ENCODE assay signal across 1 cellular context in genomic region chr4:7831330-7831729, GRCh38.
TF ChIP-seq lines count a peak whose summit lies in the region.

No MANE protein-coding gene starts in this region.

TF ChIP-seq in K562, 482 proteins besides CTCF, POLR2A, EP300 and RAD21 (continued from another document):
- TF ChIP-seq ATF3 (IDR thresholded peaks at IDR 0.05) (peak; percentile 74; the same call in 1 of the 2 replicates), ATF3 (CRISPR knock-in tag; conservative IDR thresholded peaks at IDR 0.05) (no peak; the same call in 1 of the 2 replicates), CXXC5 (CRISPR knock-in tag; IDR thresholded peaks at IDR 0.05) (peak; percentile 26), MEIS2 (IDR thresholded peaks at IDR 0.05; ENCODE audit: partially characterized antibody) (peak; percentile 60), CBFA2T2 (conservative IDR thresholded peaks at IDR 0.05) (peak; percentile 23), CREB1 (IDR thresholded peaks at IDR 0.05) (no peak), CREB1 (CRISPR knock-in tag; IDR thresholded peaks at IDR 0.05) (peak; percentile 42; the same call in 1 of the 2 replicates), FOXK2 (conservative IDR thresholded peaks at IDR 0.05 in 1 of 2, IDR thresholded peaks at IDR 0.05 in 1 of 2; ENCODE audit: low read depth in 2 of 2) (no peak), SMARCE1 (IDR thresholded peaks at IDR 0.05) (0 out of 2 replicates have a peak, but pooled peaks have one; percentile 28), LCOR (CRISPR knock-in tag; IDR thresholded peaks at IDR 0.05) (peak; percentile 24; the same call in 1 of the 2 replicates), CBX2 (IDR thresholded peaks at IDR 0.05; ENCODE audit: insufficient read depth, low read length, poor library complexity, severe bottlenecking) (no peak), BRD4 (IDR thresholded peaks at IDR 0.05) (no peak), TEAD2 (tag; IDR thresholded peaks at IDR 0.05) (no peak), HIVEP1 (CRISPR knock-in tag; IDR thresholded peaks at IDR 0.05) (no peak), STAT5A (IDR thresholded peaks at IDR 0.05; ENCODE audit: borderline replicate concordance, low read length) (peak; percentile 32; the same call in 1 of the 2 replicates), TEAD4 (IDR thresholded peaks at IDR 0.05; ENCODE audit: low read length) (peak; percentile 86), TEAD4 (CRISPR knock-in tag; IDR thresholded peaks at IDR 0.05; ENCODE audit: borderline replicate concordance) (no peak), KLF16 (IDR thresholded peaks at IDR 0.05) (peak; percentile 32), ATF7 (IDR thresholded peaks at IDR 0.05) (peak; percentile 58), KDM5B (IDR thresholded peaks at IDR 0.05; ENCODE audit: insufficient replicate concordance, low read depth, low read length) (no peak), ZNF449 (CRISPR knock-in tag; IDR thresholded peaks at IDR 0.05) (no peak), ZBTB34 (CRISPR knock-in tag; IDR thresholded peaks at IDR 0.05) (no peak), ZNF830 (CRISPR knock-in tag; IDR thresholded peaks at IDR 0.05) (no peak), SIX5 (IDR thresholded peaks at IDR 0.05; ENCODE audit: borderline replicate concordance in 1 of 2, insufficient read depth in 1 of 2, low read depth in 1 of 2, low read length in 2 of 2) (no peak), RREB1 (CRISPR knock-in tag; IDR thresholded peaks at IDR 0.05) (no peak), CBX8 (IDR thresholded peaks at IDR 0.05; ENCODE audit: borderline replicate concordance, extremely low read depth, low read depth, low read length, poor library complexity, severe bottlenecking) (no peak), SOX6 (IDR thresholded peaks at IDR 0.05) (peak; percentile 32; the same call in 1 of the 2 replicates), GABPA (tag; conservative IDR thresholded peaks at IDR 0.05; ENCODE audit: low read depth) (peak; percentile 64), CEBPG (CRISPR knock-in tag; IDR thresholded peaks at IDR 0.05) (no peak), CEBPG (tag; conservative IDR thresholded peaks at IDR 0.05 in 1 of 2, IDR thresholded peaks at IDR 0.05 in 1 of 2) (peak in 1 of 2 experiments; percentile 46; a peak in 1 of 4 replicates), FOSL1 (tag; conservative IDR thresholded peaks at IDR 0.05) (peak; percentile 50), CBFA2T3 (IDR thresholded peaks at IDR 0.05) (peak; percentile 66), ZFP1 (CRISPR knock-in tag; IDR thresholded peaks at IDR 0.05) (no peak), TFAP4 (CRISPR knock-in tag; IDR thresholded peaks at IDR 0.05; ENCODE audit: borderline replicate concordance) (0 out of 2 replicates have a peak, but pooled peaks have one; percentile 14), MEF2A (IDR thresholded peaks at IDR 0.05; ENCODE audit: control insufficient read depth, low read depth, low read length) (peak; percentile 92), DPF2 (IDR thresholded peaks at IDR 0.05) (peak; percentile 61), ZNF23 (CRISPR knock-in tag; IDR thresholded peaks at IDR 0.05) (no peak), SMAD4 (CRISPR knock-in tag; conservative IDR thresholded peaks at IDR 0.05) (peak; percentile 92), TCF3 (CRISPR knock-in tag; IDR thresholded peaks at IDR 0.05) (peak; percentile 80), MEF2D (tag; conservative IDR thresholded peaks at IDR 0.05; ENCODE audit: low read depth) (peak; percentile 98), CREM (IDR thresholded peaks at IDR 0.05; ENCODE audit: low read depth) (peak; percentile 37; the same call in 1 of the 2 replicates), ARID1B (IDR thresholded peaks at IDR 0.05) (peak; percentile 79), SMARCA4 (IDR thresholded peaks at IDR 0.05) (peak; percentile 49; the same call in 1 of the 2 replicates), TFAM (CRISPR knock-in tag; conservative IDR thresholded peaks at IDR 0.05) (no peak), ETS2 (tag; IDR thresholded peaks at IDR 0.05; ENCODE audit: borderline replicate concordance, poor library complexity, severe bottlenecking) (no peak)
TF ChIP-seq in K562: peak in this region for 35.
